ENCODE assay signal across 8 cellular contexts in the genomic region with DNA sequence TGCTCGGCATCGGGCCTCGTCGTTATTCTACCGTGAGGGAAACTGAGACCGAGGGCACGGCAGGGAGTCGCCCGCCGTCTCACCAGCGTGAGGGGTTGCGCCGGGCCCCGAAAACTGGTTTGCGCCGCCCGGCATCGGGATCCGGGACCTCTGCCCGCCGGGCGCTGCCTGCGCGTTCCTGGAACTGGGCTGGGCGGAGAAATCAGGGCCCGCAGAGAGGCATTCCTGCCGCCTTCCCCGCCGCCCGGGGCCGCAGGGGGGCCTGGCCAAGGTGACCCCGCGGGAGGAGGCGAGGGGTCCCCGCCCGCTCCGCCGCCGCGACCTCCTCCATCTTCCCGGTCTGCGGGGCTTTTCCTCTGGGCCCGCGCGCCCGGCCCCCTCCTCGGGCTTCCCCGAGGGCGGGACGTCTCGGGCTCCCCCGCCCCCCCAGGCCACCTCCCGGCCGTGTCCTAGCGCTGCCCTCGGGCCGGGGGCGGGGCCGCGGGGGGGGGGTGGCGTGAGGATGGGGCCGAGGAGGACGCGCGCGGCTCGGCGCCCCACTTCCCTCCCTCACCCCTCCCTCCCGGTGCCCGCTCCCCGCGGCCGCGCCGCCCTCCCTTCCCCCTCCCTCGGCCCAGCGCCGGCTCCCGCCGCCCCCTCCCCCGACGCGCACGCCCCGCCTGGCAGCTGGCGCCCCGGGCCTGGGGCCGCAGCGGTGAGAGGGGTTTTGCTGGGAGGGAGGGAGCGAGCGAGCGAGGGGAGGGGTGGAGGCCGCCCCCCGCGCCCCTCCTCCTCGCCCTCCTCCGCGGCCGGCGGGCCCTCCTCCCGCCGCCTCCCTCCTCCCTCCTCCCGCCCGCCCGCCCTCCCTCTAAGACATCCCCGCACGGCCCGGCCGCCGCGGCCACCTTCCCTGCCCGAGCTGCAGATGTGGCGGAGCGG. TPM values are rescaled to one million over a fixed set of nuclear protein-coding genes. Genes with fewer than 3 reads are reported as not detected.
DNase-seq lines count a peak whose midpoint lies in the region; ATAC-seq and TF ChIP-seq lines count a peak whose summit lies in the region.

A gene (plus strand): TSS at position 883 of the 918 bp plus-strand sequence. CDS start 16,214 bp downstream, outside the sequence.

- H3K36me3 Mint-ChIP-seq in CD8-positive, alpha-beta memory T cell, result peaks cover 0 to 2% (median 0%) of the 10 kb centered on the region in 3 donors
- no peaks in the 10 kb centered on the region for H3K36me3 Mint-ChIP-seq in stimulated activated memory B cell treated with anti-CD40 and anti-IgM and Interleukin-4, amounts not matched to agents 10 μg/mL and 1 μg/mL and 100 μg/mL, for 72 hours

- peak within 1 kb of the TSS; percentile 62 for H3K4me3 ChIP-seq in CD8-positive, alpha-beta memory T cell (ENCODE audit: low read length)
- H3K4me3 ChIP-seq in kidney epithelial cell (ENCODE audit: low read depth, low read length), result peak within 1 kb of the TSS; percentile 87

- H3K9me3 ChIP-seq in CD8-positive, alpha-beta memory T cell (ENCODE audit: low read length), result no peaks in the 10 kb centered on the region

- TF ChIP-seq CTCF in kidney epithelial cell (IDR thresholded peaks at IDR 0.05; ENCODE audit: insufficient read depth, low read length, poor library complexity, severe bottlenecking), result no peak

- H3K9me3 Mint-ChIP-seq in CD8-positive, alpha-beta memory T cell, result no peaks in the 10 kb centered on the region
- H3K9me3 Mint-ChIP-seq in stimulated activated memory B cell treated with anti-CD40 and anti-IgM and Interleukin-4, amounts not matched to agents 10 μg/mL and 1 μg/mL and 100 μg/mL, for 72 hours, result no peaks in the 10 kb centered on the region

- no peaks in the 10 kb centered on the region for H3K36me3 ChIP-seq in CD8-positive, alpha-beta memory T cell (ENCODE audit: insufficient read depth, low read length)
- H3K36me3 ChIP-seq in kidney epithelial cell (ENCODE audit: control insufficient read depth, insufficient read depth, low read length), result no peaks in the 10 kb centered on the region

- H3K4me1 ChIP-seq in CD8-positive, alpha-beta memory T cell (ENCODE audit: insufficient read depth, low read length), result peaks cover 21% of the 10 kb centered on the region

- H3K27ac ChIP-seq in CD8-positive, alpha-beta memory T cell (ENCODE audit: low read depth, low read length), result no peak within 1 kb of the TSS

- POLR2A ChIA-PET in CD8-positive, alpha-beta memory T cell (lab: Charles Lee), result interaction anchor here (0.5 to 0.9 kb wide), 3 partner anchors 12 to 42 kb away, joined by 3 to 6 read pairs (median 3); no protein-coding TSS in a partner anchor

- H3K27me3 Mint-ChIP-seq in CD8-positive, alpha-beta memory T cell, result peaks cover 9 to 11% of the 10 kb centered on the region in 2 donors
- peaks cover 43% of the 10 kb centered on the region for H3K27me3 Mint-ChIP-seq in stimulated activated memory B cell treated with anti-CD40 and anti-IgM and Interleukin-4, amounts not matched to agents 10 μg/mL and 1 μg/mL and 100 μg/mL, for 72 hours

- peak within 1 kb of the TSS; percentile 73 to 95 (median 89) for H3K4me3 Mint-ChIP-seq in CD8-positive, alpha-beta memory T cell
- H3K4me3 Mint-ChIP-seq in stimulated activated memory B cell treated with anti-CD40 and anti-IgM and Interleukin-4, amounts not matched to agents 10 μg/mL and 1 μg/mL and 100 μg/mL, for 72 hours, result peak within 1 kb of the TSS; percentile 81

- peak; percentile 17 for ATAC-seq in stimulated activated memory B cell treated with anti-CD40 and anti-IgM and Interleukin-4, amounts not matched to agents 10 μg/mL and 1 μg/mL and 100 μg/mL, for 72 hours
- ATAC-seq in GM21390 (IDR thresholded peaks at IDR 0.05; ENCODE audit: unreplicated experiment), result no peak
- ATAC-seq in HG03097 (IDR thresholded peaks at IDR 0.05; ENCODE audit: low FRiP score, unreplicated experiment), result no peak

- CTCF ChIA-PET in CD8-positive, alpha-beta memory T cell (lab: Charles Lee), result interaction anchor here (0.7 to 1.1 kb wide), 3 partner anchors 10 to 42 kb away, joined by 3 read pairs; no protein-coding TSS in a partner anchor

- H3K27me3 ChIP-seq in CD8-positive, alpha-beta memory T cell (ENCODE audit: insufficient read depth, low read length, poor library complexity, severe bottlenecking), result peaks cover 13% of the 10 kb centered on the region
- no peaks in the 10 kb centered on the region for H3K27me3 ChIP-seq in kidney epithelial cell (ENCODE audit: control insufficient read depth, insufficient read depth, low read length)

- peaks cover 15 to 23% (median 18%) of the 10 kb centered on the region in 3 donors for H3K4me1 Mint-ChIP-seq in CD8-positive, alpha-beta memory T cell
- peaks cover 36% of the 10 kb centered on the region for H3K4me1 Mint-ChIP-seq in stimulated activated memory B cell treated with anti-CD40 and anti-IgM and Interleukin-4, amounts not matched to agents 10 μg/mL and 1 μg/mL and 100 μg/mL, for 72 hours

- DNase-seq in CD8-positive, alpha-beta memory T cell, result peak in 3 of 5 donors; percentile 24 to 55 (median 29)
- DNase-seq in HT-29 (ENCODE audit: low spot score) (peak; percentile 81), SHP77 treated with DMSO at 0.1 percent for 48 hours (lab: John Stamatoyannopoulos, UW) (peak; percentile 21), cerebellum (ENCODE audit: low spot score) (peak; percentile 88), kidney epithelial cell (ENCODE audit: low read depth) (no peak)

- peak within 1 kb of the TSS in 5 of 8 donors; percentile 66 to 95 (median 89) for H3K27ac Mint-ChIP-seq in CD8-positive, alpha-beta memory T cell
- H3K27ac Mint-ChIP-seq in stimulated activated memory B cell treated with anti-CD40 and anti-IgM and Interleukin-4, amounts not matched to agents 10 μg/mL and 1 μg/mL and 100 μg/mL, for 72 hours, result peak within 1 kb of the TSS; percentile 11

RNA-seq across cellular contexts. Expression of the gene that starts here (rescaled TPM):
- under 1 TPM; 0.13 to 0.26 TPM for total RNA-seq in CD8-positive, alpha-beta memory T cell
- not detected for polyA plus RNA-seq in CD8-positive, alpha-beta memory T cell
- total RNA-seq in HT-29 (2014; rRNA removed; shearing (Covaris generic)), result 6.7 and 7.4 TPM in 2 replicates
- 3.2 TPM for total RNA-seq in cerebellum
- 11.5 and 14.7 TPM in 2 replicates for total RNA-seq in kidney epithelial cell

Comparison
In these comparisons a context has a peak if more than half of its experiments do, and no peak if none do; other contexts are left out.
1. Peak in DNase-seq and H3K4me3 ChIP-seq in CD8-positive, alpha-beta memory T cell; RNA of the gene not detected or under 1 TPM.